ENCODE assay signal across 8 cellular contexts in the genomic region with DNA sequence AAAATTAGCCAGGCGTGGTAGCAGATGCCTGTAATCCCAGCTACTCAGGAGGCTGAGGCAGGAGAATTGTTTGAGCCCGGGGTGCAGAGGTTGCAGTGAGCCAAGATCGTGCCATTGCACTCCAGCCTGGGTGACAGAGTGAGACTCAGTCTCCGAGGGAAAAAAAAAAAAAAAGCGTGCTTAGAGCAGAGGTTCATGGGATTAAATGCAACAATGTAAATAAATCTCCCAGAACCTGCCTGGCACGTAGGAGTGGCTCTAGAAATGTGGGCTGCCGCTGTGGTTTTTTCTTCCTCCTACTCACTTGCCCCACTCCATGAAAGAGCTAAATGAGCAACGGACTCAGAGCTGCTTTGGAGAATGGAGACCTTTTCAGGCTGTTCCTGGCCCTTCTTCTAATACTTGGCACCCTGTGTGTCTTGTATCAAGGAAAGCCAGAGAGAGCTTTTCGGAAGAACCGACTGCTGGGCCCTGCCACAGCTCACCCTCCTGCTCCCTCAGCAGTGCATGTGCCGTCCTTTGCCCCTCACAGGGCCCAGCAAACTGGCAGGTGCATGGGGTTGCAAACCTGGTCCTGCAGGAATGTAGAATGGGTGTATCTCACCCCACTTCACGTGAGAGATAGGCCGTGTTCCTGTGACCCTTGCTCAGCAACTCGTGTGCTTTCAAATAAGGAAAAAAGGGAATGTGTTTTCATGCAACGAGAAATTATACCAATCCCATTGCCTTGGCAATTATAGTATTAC. TPM values are rescaled to one million over a fixed set of nuclear protein-coding genes. Genes with fewer than 3 reads are reported as not detected.
DNase-seq lines count a peak whose midpoint lies in the region; ATAC-seq and TF ChIP-seq lines count a peak whose summit lies in the region.

No MANE protein-coding gene starts in this region.

- H3K36me3 Mint-ChIP-seq in MCF 10A (ENCODE audit: insufficient read depth, unreplicated experiment) (no peaks in the 10 kb centered on the region), T-cell (no peaks in the 10 kb centered on the region), HFFc6 (ENCODE audit: low read depth) (no peaks in the 10 kb centered on the region)

- H3K27ac Mint-ChIP-seq in MCF 10A (ENCODE audit: low read depth, unreplicated experiment) (no peak overlapping the region), T-cell (peak overlapping the region; percentile 86 to 95), HFFc6 (no peak overlapping the region)

- ATAC-seq in T-cell (replicated peaks in 1 of 4): peak; percentile 44 to 61 (median 51)
- ATAC-seq in upper lobe of right lung: peak; percentile 86
- no peak for ATAC-seq in GM18498 (IDR thresholded peaks at IDR 0.05; ENCODE audit: unreplicated experiment)

- BruUV-seq in MCF 10A (replicated peaks; lab: Mats Ljungman, UMichigan): no TSS peak

- peak; percentile 43 to 89 for DNase-seq in T47D (ENCODE audit: low read depth in 1 of 2, low spot score in 1 of 2)
- no peak for DNase-seq in MCF 10A (ENCODE audit: unreplicated experiment)
- peak in 5 of 34 experiments; percentile 1 to 16 (median 11) for DNase-seq in T-cell
- DNase-seq in glomerular visceral epithelial cell (ENCODE audit: extremely low spot score): peak; percentile 40
- no peak for DNase-seq in upper lobe of right lung
- DNase-seq in foreskin melanocyte: no peak
- no peak for DNase-seq in HFFc6

- no peak overlapping the region for H3K4me3 ChIP-seq in upper lobe of right lung

- no peak overlapping the region for H3K4me3 Mint-ChIP-seq in MCF 10A (ENCODE audit: unreplicated experiment)
- H3K4me3 Mint-ChIP-seq in T-cell: peak overlapping the region; percentile 49 to 80 (median 62)
- no peak overlapping the region for H3K4me3 Mint-ChIP-seq in HFFc6

- peaks cover 30% of the 10 kb centered on the region for H3K4me1 ChIP-seq in upper lobe of right lung

- POLR2A ChIA-PET in MCF 10A (lab: Yijun Ruan, JAX): interaction anchor here (0.6 kb wide), 1 partner anchor 15 kb away, joined by 3 read pairs; no protein-coding TSS in a partner anchor
- POLR2A ChIA-PET in T-cell (lab: Charles Lee): interaction anchor here in 1 of 2 donors (0.5 kb wide), 1 partner anchor 11 kb away, joined by 3 read pairs; no protein-coding TSS in a partner anchor

- no peaks in the 10 kb centered on the region for H3K9me3 Mint-ChIP-seq in MCF 10A (ENCODE audit: unreplicated experiment)
- H3K9me3 Mint-ChIP-seq in T-cell: peaks cover 0 to under 1% (median 0%) of the 10 kb centered on the region in 3 donors
- H3K9me3 Mint-ChIP-seq in HFFc6: no peaks in the 10 kb centered on the region

- H3K4me1 Mint-ChIP-seq in MCF 10A (ENCODE audit: insufficient read depth, unreplicated experiment) (peaks cover 4% of the 10 kb centered on the region), T-cell (peaks cover 47 to 59% (median 50%) of the 10 kb centered on the region in 3 donors), HFFc6 (ENCODE audit: low read depth) (peaks cover 8% of the 10 kb centered on the region; the same call in 1 of the 2 replicates)

- H3K36me3 ChIP-seq in upper lobe of right lung: no peaks in the 10 kb centered on the region

- no peaks in the 10 kb centered on the region for H3K27me3 Mint-ChIP-seq in MCF 10A (ENCODE audit: insufficient read depth, unreplicated experiment)
- H3K27me3 Mint-ChIP-seq in T-cell: peaks cover 0 to 2% of the 10 kb centered on the region in 2 donors
- no peaks in the 10 kb centered on the region; the same call in 1 of the 2 replicates for H3K27me3 Mint-ChIP-seq in HFFc6 (ENCODE audit: insufficient read depth)

- in situ Hi-C loops in T47D (cut with HindIII; ENCODE audit: low pct_unique_long_range_greater_than_20kb, low sequenced_read_pairs): no loop called here

- TF ChIP-seq CTCF in MCF 10A (IDR thresholded peaks at IDR 0.05; ENCODE audit: unreplicated experiment): no peak
- TF ChIP-seq CTCF in upper lobe of right lung (IDR thresholded peaks at IDR 0.05): no peak
- no peak for TF ChIP-seq CTCF in HFFc6 (IDR thresholded peaks at IDR 0.05)

- intact Hi-C loops in MCF 10A (cut with micrococcal nuclease) (no loop called here), upper lobe of right lung (cut with DNase I) (no loop called here)

- CTCF ChIA-PET in MCF 10A (lab: Yijun Ruan, JAX): interaction anchor here (0.7 kb wide), 1 partner anchor 101 kb away, joined by 4 read pairs; no protein-coding TSS in a partner anchor
- CTCF ChIA-PET in T-cell (lab: Charles Lee): interaction anchor here (0.6 to 2.3 kb wide), 7 partner anchors 9 to 49 kb away, joined by 3 to 8 read pairs (median 3); no protein-coding TSS in a partner anchor

- no peaks in the 10 kb centered on the region for H3K9me3 ChIP-seq in upper lobe of right lung

- H3K27me3 ChIP-seq in upper lobe of right lung: no peaks in the 10 kb centered on the region

- H3K27ac ChIP-seq in upper lobe of right lung: peak overlapping the region; percentile 73

RNA-seq across cellular contexts. Expression of a gene that starts 52.0 kb away (rescaled TPM):
- total RNA-seq in MCF 10A (2022) (0.15 and 0.30 TPM in 2 replicates), T-cell (under 1 TPM in 3 of 5 donors, not detected in 2; 0.13 to 0.47 (median 0.26) TPM), upper lobe of right lung (10.7 TPM)
- 1 to 10 TPM in 2 of 6 experiments, under 1 TPM in 4; 0.58 to 2.0 (median 0.77) TPM for total RNA-seq in HFFc6 (2021; fragmentation: NEBNext Ultra II Directional; extraction: Animal tissue kit (Norgen Biotek cat#: 25700))

Comparison
In these comparisons a context has a peak if more than half of its experiments do, and no peak if none do; other contexts are left out.
1. DNase-seq: peak in T47D (2 of 2) and glomerular visceral epithelial cell (single experiment); none in MCF 10A (single experiment), upper lobe of right lung (single experiment), foreskin melanocyte (single experiment) and HFFc6 (single experiment).
2. H3K27ac Mint-ChIP-seq: peak in T-cell (2 of 2); none in MCF 10A (single experiment) and HFFc6 (single experiment).
3. H3K4me3 Mint-ChIP-seq: peak in T-cell (3 of 3); none in MCF 10A (single experiment) and HFFc6 (single experiment).